9 cellular contexts compared by ENCODE assay signal in genomic region chr13:76792680-76793334, GRCh38.
DNase-seq lines count a peak whose midpoint lies in the region; ATAC-seq, FAIRE-seq and TF ChIP-seq lines count a peak whose summit lies in the region.
"Had no signal": no experiment of that assay in that cellular context is flagged by ENCODE, and none has a peak within 500 bp of the region (broad histone marks: within the 10 kb centered on the region; RNA-seq: fewer than 3 reads in every experiment).

No MANE protein-coding gene starts in this region.

- H3K27ac ChIP-seq in astrocyte (ENCODE audit: low read depth, low read length): no peak overlapping the region
- H3K27ac ChIP-seq in neuronal stem cell (replicated peaks; ENCODE audit: low read length): no peak overlapping the region

- no peaks in the 10 kb centered on the region for H3K79me2 ChIP-seq in astrocyte (ENCODE audit: insufficient read depth, low read length)

- H3K4me2 ChIP-seq in astrocyte (ENCODE audit: low read length): no peak overlapping the region
- no peak overlapping the region for H3K4me2 ChIP-seq in neuronal stem cell (ENCODE audit: insufficient read depth, low read length, poor library complexity, severe bottlenecking)

- H3K27me3 ChIP-seq in astrocyte (ENCODE audit: insufficient read depth, low read length) (no peaks in the 10 kb centered on the region), neuronal stem cell (ENCODE audit: control insufficient read depth in 3 of 3, insufficient read depth in 3 of 3, low read depth in 1 of 3, low read length in 3 of 3) (no peaks in the 10 kb centered on the region)

- no peak overlapping the region for H3K23ac ChIP-seq in neuronal stem cell (ENCODE audit: low read depth, low read length, poor library complexity)

- H3K18ac ChIP-seq in neuronal stem cell (ENCODE audit: low read length): no peak overlapping the region

- FAIRE-seq in HTR-8/SVneo (lab: Jason Lieb, UNC) (no peak), astrocyte (lab: Jason Lieb, UNC) (peak; percentile 60)

- no CpG with 5 or more reads among the region's 4 CpGs for WGBS in neuronal stem cell (ENCODE audit: extremely low coverage in 2 of 2, insufficient read length in 2 of 2, insufficient replicate concordance in 1 of 2), 2 donors

- TF ChIP-seq CTCF in astrocyte (IDR thresholded peaks at IDR 0.05; ENCODE audit: insufficient read depth, low read depth, low read length): no peak

- no peak overlapping the region for H3K4me3 ChIP-seq in astrocyte (ENCODE audit: insufficient read depth, low read depth, low read length)
- no peak overlapping the region for H3K4me3 ChIP-seq in neuronal stem cell (ENCODE audit: low read length in 2 of 2)

- DNase-seq in HTR-8/SVneo (ENCODE audit: insufficient read length, low spot score) (peak; percentile 2), astrocyte (ENCODE audit: low read depth) (peak; percentile 57), left cardiac atrium (peak; percentile 23), superior temporal gyrus (ENCODE audit: extremely low spot score) (peak; percentile 39), NCI-H345 (lab: John Stamatoyannopoulos, UW) (no peak), neuronal stem cell (ENCODE audit: low spot score) (no peak)
- DNase-seq: activated CD4-positive, alpha-beta memory T cell treated with anti-CD3 and anti-CD28 coated beads for 36 hours; natural killer cell had no signal

- H3K4me3 Mint-ChIP-seq in astrocyte (ENCODE audit: unreplicated experiment): no peak overlapping the region
- H3K4me3 Mint-ChIP-seq: activated CD4-positive, alpha-beta memory T cell treated with anti-CD3 and anti-CD28 coated beads for 36 hours; natural killer cell had no signal

- peaks cover 14% of the 10 kb centered on the region for H3K4me1 Mint-ChIP-seq in astrocyte (ENCODE audit: low read depth, unreplicated experiment)

- no peak overlapping the region for H3K14ac ChIP-seq in neuronal stem cell (ENCODE audit: low read length)

- H3K79me1 ChIP-seq in neuronal stem cell (ENCODE audit: low read depth, low read length): no peaks in the 10 kb centered on the region

- H4K20me1 ChIP-seq in astrocyte (ENCODE audit: insufficient read depth, low read length): no peaks in the 10 kb centered on the region

- H3K36me3 ChIP-seq in astrocyte (ENCODE audit: insufficient read depth, low read length): no peaks in the 10 kb centered on the region
- no peaks in the 10 kb centered on the region for H3K36me3 ChIP-seq in neuronal stem cell (replicated peaks in 1 of 2; ENCODE audit: control insufficient read depth in 2 of 2, insufficient read depth in 2 of 2, low read length in 2 of 2)

- no peak overlapping the region for H4K8ac ChIP-seq in neuronal stem cell (ENCODE audit: low read depth, low read length)

- no peaks in the 10 kb centered on the region for H3K36me3 Mint-ChIP-seq in astrocyte (ENCODE audit: low read depth, unreplicated experiment)
- H3K36me3 Mint-ChIP-seq: activated CD4-positive, alpha-beta memory T cell treated with anti-CD3 and anti-CD28 coated beads for 36 hours; natural killer cell had no signal

- no peak overlapping the region for H2BK15ac ChIP-seq in neuronal stem cell (ENCODE audit: low read length)

- H3K27ac Mint-ChIP-seq in astrocyte (ENCODE audit: unreplicated experiment): no peak overlapping the region
- H3K27ac Mint-ChIP-seq: activated CD4-positive, alpha-beta memory T cell treated with anti-CD3 and anti-CD28 coated beads for 36 hours; natural killer cell had no signal

- no peaks in the 10 kb centered on the region for H3K27me3 Mint-ChIP-seq in astrocyte (ENCODE audit: low read depth, unreplicated experiment)

- H2BK120ac ChIP-seq in neuronal stem cell (ENCODE audit: low read depth, low read length): no peak overlapping the region

- no peak overlapping the region for H2AFZ ChIP-seq in astrocyte (ENCODE audit: low read depth, low read length)
- H2AFZ ChIP-seq in neuronal stem cell (ENCODE audit: low read length): no peak overlapping the region

- H2BK12ac ChIP-seq in neuronal stem cell (ENCODE audit: low read length): no peak overlapping the region

- H3K4ac ChIP-seq in neuronal stem cell (ENCODE audit: low read length): no peak overlapping the region

- H3K9ac ChIP-seq in astrocyte (ENCODE audit: low read length) (no peak overlapping the region), neuronal stem cell (ENCODE audit: low read depth, low read length, poor library complexity) (no peak overlapping the region)

- intact Hi-C loops in left cardiac atrium (cut with DNase I): no loop called here

- H3K9me3 Mint-ChIP-seq in astrocyte (ENCODE audit: unreplicated experiment): no peaks in the 10 kb centered on the region
- H3K9me3 Mint-ChIP-seq: activated CD4-positive, alpha-beta memory T cell treated with anti-CD3 and anti-CD28 coated beads for 36 hours; natural killer cell had no signal

- ATAC-seq in left cardiac atrium (peak; percentile 83 to 89), GM18873 (IDR thresholded peaks at IDR 0.05; ENCODE audit: low FRiP score, unreplicated experiment) (no peak)
- ATAC-seq: natural killer cell had no signal

- no peak overlapping the region for H2AK5ac ChIP-seq in neuronal stem cell (ENCODE audit: low read depth, low read length)

- H4K91ac ChIP-seq in neuronal stem cell (ENCODE audit: low read depth, low read length, poor library complexity): no peak overlapping the region

- H3K9me3 ChIP-seq in astrocyte (ENCODE audit: insufficient read depth, low read depth, low read length) (no peaks in the 10 kb centered on the region), neuronal stem cell (replicated peaks in 1 of 2; ENCODE audit: control insufficient read depth in 2 of 2, insufficient read depth in 1 of 2, low read depth in 1 of 2, low read length in 2 of 2) (no peaks in the 10 kb centered on the region)

- H3K4me1 ChIP-seq in astrocyte (ENCODE audit: insufficient read depth, low read length) (peaks cover 19% of the 10 kb centered on the region), neuronal stem cell (ENCODE audit: control insufficient read depth in 2 of 2, insufficient read depth in 1 of 2, low read depth in 1 of 2, low read length in 2 of 2) (peaks cover 0 to 9% of the 10 kb centered on the region in 2 donors)

- no peak overlapping the region for H2BK5ac ChIP-seq in neuronal stem cell (ENCODE audit: low read length)

Comparison
In these comparisons a context has a peak if more than half of its experiments do, and no peak if none do; other contexts are left out.
1. DNase-seq: peak in HTR-8/SVneo (single experiment), astrocyte (single experiment), left cardiac atrium (single experiment) and superior temporal gyrus (single experiment); none in NCI-H345 (single experiment) and neuronal stem cell (single experiment).